ENCODE assay signal across 21 cellular contexts in genomic region chr14:84891414-84891813, GRCh38.
A peak's percentile ranks its signal among the peaks of the same experiment; 100 is the strongest.
DNase-seq lines count a peak whose midpoint lies in the region; ATAC-seq, FAIRE-seq and TF ChIP-seq lines count a peak whose summit lies in the region.
"Had no signal": no experiment of that assay in that cellular context is flagged by ENCODE, and none has a peak within 500 bp of the region (broad histone marks: within the 10 kb centered on the region; RNA-seq: fewer than 3 reads in every experiment).

No MANE protein-coding gene starts in this region.

- H3K27ac ChIP-seq in mammary epithelial cell (ENCODE audit: insufficient read depth, low read depth, low read length) (no peak overlapping the region), breast epithelium (no peak overlapping the region), Karpas-422 (ENCODE audit: low read length) (no peak overlapping the region), SJCRH30 (no peak overlapping the region)
- H3K27ac ChIP-seq: 22Rv1 had no signal

- peak; percentile 1 for DNase-seq in mammary epithelial cell
- DNase-seq in breast epithelium (ENCODE audit: low spot score in 2 of 2): no peak
- peak; percentile 9 for DNase-seq in Karpas-422
- peak; percentile 62 for DNase-seq in bronchial epithelial cell (ENCODE audit: low read depth)
- no peak for DNase-seq in AG20443 (ENCODE audit: low spot score)
- no peak for DNase-seq in SJCRH30
- no peak for DNase-seq in AG08395 (ENCODE audit: low spot score)
- DNase-seq: C1 segment of cervical spinal cord; Calu3; CD4-positive, alpha-beta memory T cell; COR-L47; DMS53; DMS79 treated with DMSO at 0.1 percent for 48 hours; GOT3 had no signal

- H3K36me3 ChIP-seq in mammary epithelial cell (ENCODE audit: insufficient read depth, low read length): no peaks in the 10 kb centered on the region
- no peaks in the 10 kb centered on the region for H3K36me3 ChIP-seq in breast epithelium
- H3K36me3 ChIP-seq in Karpas-422 (ENCODE audit: insufficient read depth, low read length): no peaks in the 10 kb centered on the region
- H3K36me3 ChIP-seq in bronchial epithelial cell (ENCODE audit: control insufficient read depth, insufficient read depth, low read length): no peaks in the 10 kb centered on the region
- no peaks in the 10 kb centered on the region for H3K36me3 ChIP-seq in SJCRH30

- no peak overlapping the region for H3K4me2 ChIP-seq in mammary epithelial cell (ENCODE audit: insufficient read depth, low read depth, low read length)
- H3K4me2 ChIP-seq in Karpas-422 (ENCODE audit: low read depth, low read length, poor library complexity, severe bottlenecking): no peak overlapping the region

- H3K4me3 ChIP-seq in mammary epithelial cell (replicated peaks in 1 of 3; ENCODE audit: insufficient read depth in 1 of 3, low read depth in 2 of 3, low read length in 3 of 3) (no peak overlapping the region), breast epithelium (no peak overlapping the region), Karpas-422 (ENCODE audit: low read length) (no peak overlapping the region), bronchial epithelial cell (ENCODE audit: low read depth, low read length) (no peak overlapping the region), SJCRH30 (no peak overlapping the region)

- H3K27me3 ChIP-seq in mammary epithelial cell (ENCODE audit: insufficient read depth, low read length): no peaks in the 10 kb centered on the region
- H3K27me3 ChIP-seq in breast epithelium: no peaks in the 10 kb centered on the region
- no peaks in the 10 kb centered on the region for H3K27me3 ChIP-seq in Karpas-422 (ENCODE audit: low read length)
- no peaks in the 10 kb centered on the region for H3K27me3 ChIP-seq in bronchial epithelial cell (ENCODE audit: control insufficient read depth, insufficient read depth, low read length)
- no peaks in the 10 kb centered on the region for H3K27me3 ChIP-seq in SJCRH30

- H2AFZ ChIP-seq in mammary epithelial cell (ENCODE audit: low read depth, low read length) (no peak overlapping the region), Karpas-422 (ENCODE audit: low read length) (no peak overlapping the region)

- intact Hi-C loops in mammary epithelial cell (cut with micrococcal nuclease) (no loop called here), breast epithelium (cut with DNase I; ENCODE audit: low total_unique reads) (no loop called here)

- no peak overlapping the region for H3K9ac ChIP-seq in mammary epithelial cell (ENCODE audit: insufficient read depth, low read length)
- no peak overlapping the region for H3K9ac ChIP-seq in Karpas-422 (ENCODE audit: low read length)

- CTCF ChIA-PET in mammary epithelial cell (lab: Charles Lee; ENCODE audit: low non-redundant PET): no interaction called here

- in situ Hi-C loops in mammary epithelial cell (cut with MboI; ENCODE audit: low sequenced_read_pairs in 2 of 2): no loop called here

- H4K20me1 ChIP-seq in mammary epithelial cell (ENCODE audit: insufficient read depth, low read length): no peaks in the 10 kb centered on the region
- no peaks in the 10 kb centered on the region for H4K20me1 ChIP-seq in Karpas-422 (ENCODE audit: insufficient read depth, low read depth, low read length)

- no peak for ATAC-seq in GM21528 (IDR thresholded peaks at IDR 0.05; ENCODE audit: low FRiP score, unreplicated experiment)
- ATAC-seq: HCT116 had no signal

- H3K9me2 ChIP-seq in Karpas-422 (replicated peaks; ENCODE audit: insufficient read depth, low read length): no peaks in the 10 kb centered on the region; the same call in 1 of the 2 replicates

- no TSS peak for BruUV-seq in mammary epithelial cell (replicated peaks; lab: Mats Ljungman, UMichigan)

- H3K4me1 ChIP-seq in mammary epithelial cell (ENCODE audit: insufficient read depth, low read length): no peaks in the 10 kb centered on the region
- no peaks in the 10 kb centered on the region for H3K4me1 ChIP-seq in breast epithelium
- H3K4me1 ChIP-seq in Karpas-422 (ENCODE audit: low read length): no peaks in the 10 kb centered on the region
- H3K4me1 ChIP-seq in SJCRH30: no peaks in the 10 kb centered on the region

- H3K79me2 ChIP-seq in mammary epithelial cell (ENCODE audit: insufficient read depth, low read length): no peaks in the 10 kb centered on the region
- no peaks in the 10 kb centered on the region for H3K79me2 ChIP-seq in Karpas-422 (ENCODE audit: low read length)

- H3K9me3 ChIP-seq in mammary epithelial cell (replicated peaks; ENCODE audit: insufficient read depth, low read length): no peaks in the 10 kb centered on the region
- H3K9me3 ChIP-seq in breast epithelium: peaks cover 0 to 15% of the 10 kb centered on the region in 2 donors
- peaks cover 8% of the 10 kb centered on the region for H3K9me3 ChIP-seq in Karpas-422 (ENCODE audit: low read length)
- no peaks in the 10 kb centered on the region for H3K9me3 ChIP-seq in SJCRH30 (replicated peaks)

- no peak for TF ChIP-seq POLR2A in breast epithelium (IDR thresholded peaks at IDR 0.05)

- no peak for FAIRE-seq in bronchial epithelial cell (lab: Jason Lieb, UNC)
- FAIRE-seq: A204.1, G401.6, GM12892, H54 had no signal

- dilution Hi-C loops in mammary epithelial cell (cut with HindIII; ENCODE audit: low sequenced_read_pairs): no loop called here

- TF ChIP-seq CTCF in mammary epithelial cell (conservative IDR thresholded peaks at IDR 0.05 in 1 of 2, IDR thresholded peaks at IDR 0.05 in 1 of 2; ENCODE audit: extremely low read depth in 1 of 2, insufficient read depth in 1 of 2, low read depth in 1 of 2, low read length in 2 of 2) (no peak), breast epithelium (IDR thresholded peaks at IDR 0.05) (no peak), bronchial epithelial cell (IDR thresholded peaks at IDR 0.05; ENCODE audit: insufficient read depth, low read length, severe bottlenecking) (no peak)

Comparison
In these comparisons a context has a peak if more than half of its experiments do, and no peak if none do; other contexts are left out.
1. DNase-seq: peak in mammary epithelial cell (single experiment), Karpas-422 (single experiment) and bronchial epithelial cell (single experiment); none in breast epithelium (0 of 2), AG20443 (single experiment), SJCRH30 (0 of 2) and AG08395 (single experiment).